In the genomic region with DNA sequence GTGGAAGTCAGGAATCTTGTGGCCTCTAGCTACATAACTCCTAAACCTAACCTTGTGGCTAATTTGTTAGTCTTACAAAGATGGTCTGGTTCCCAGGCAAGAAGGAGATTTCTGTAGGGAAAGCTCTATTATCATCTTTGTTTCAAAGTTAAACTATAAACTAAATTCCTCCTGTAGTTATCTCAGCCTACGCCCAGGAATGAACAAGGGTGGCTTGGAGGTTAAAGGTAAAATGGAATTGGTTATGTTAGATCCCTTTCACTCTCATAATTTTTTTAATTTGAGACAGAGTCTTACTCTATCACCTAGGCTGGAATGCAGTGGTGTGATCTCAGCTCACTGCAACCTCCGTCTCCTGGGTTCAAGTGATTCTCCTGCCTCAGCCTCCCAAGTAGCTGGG, we compare ENCODE assay signal across 1 cellular context.
TF ChIP-seq lines count a peak whose summit lies in the region.

No MANE protein-coding gene starts in this region.

TF ChIP-seq in GM23338, 12 proteins besides CTCF, POLR2A, EP300 and RAD21 (continued from another document):
- TF ChIP-seq, protein P1, sequence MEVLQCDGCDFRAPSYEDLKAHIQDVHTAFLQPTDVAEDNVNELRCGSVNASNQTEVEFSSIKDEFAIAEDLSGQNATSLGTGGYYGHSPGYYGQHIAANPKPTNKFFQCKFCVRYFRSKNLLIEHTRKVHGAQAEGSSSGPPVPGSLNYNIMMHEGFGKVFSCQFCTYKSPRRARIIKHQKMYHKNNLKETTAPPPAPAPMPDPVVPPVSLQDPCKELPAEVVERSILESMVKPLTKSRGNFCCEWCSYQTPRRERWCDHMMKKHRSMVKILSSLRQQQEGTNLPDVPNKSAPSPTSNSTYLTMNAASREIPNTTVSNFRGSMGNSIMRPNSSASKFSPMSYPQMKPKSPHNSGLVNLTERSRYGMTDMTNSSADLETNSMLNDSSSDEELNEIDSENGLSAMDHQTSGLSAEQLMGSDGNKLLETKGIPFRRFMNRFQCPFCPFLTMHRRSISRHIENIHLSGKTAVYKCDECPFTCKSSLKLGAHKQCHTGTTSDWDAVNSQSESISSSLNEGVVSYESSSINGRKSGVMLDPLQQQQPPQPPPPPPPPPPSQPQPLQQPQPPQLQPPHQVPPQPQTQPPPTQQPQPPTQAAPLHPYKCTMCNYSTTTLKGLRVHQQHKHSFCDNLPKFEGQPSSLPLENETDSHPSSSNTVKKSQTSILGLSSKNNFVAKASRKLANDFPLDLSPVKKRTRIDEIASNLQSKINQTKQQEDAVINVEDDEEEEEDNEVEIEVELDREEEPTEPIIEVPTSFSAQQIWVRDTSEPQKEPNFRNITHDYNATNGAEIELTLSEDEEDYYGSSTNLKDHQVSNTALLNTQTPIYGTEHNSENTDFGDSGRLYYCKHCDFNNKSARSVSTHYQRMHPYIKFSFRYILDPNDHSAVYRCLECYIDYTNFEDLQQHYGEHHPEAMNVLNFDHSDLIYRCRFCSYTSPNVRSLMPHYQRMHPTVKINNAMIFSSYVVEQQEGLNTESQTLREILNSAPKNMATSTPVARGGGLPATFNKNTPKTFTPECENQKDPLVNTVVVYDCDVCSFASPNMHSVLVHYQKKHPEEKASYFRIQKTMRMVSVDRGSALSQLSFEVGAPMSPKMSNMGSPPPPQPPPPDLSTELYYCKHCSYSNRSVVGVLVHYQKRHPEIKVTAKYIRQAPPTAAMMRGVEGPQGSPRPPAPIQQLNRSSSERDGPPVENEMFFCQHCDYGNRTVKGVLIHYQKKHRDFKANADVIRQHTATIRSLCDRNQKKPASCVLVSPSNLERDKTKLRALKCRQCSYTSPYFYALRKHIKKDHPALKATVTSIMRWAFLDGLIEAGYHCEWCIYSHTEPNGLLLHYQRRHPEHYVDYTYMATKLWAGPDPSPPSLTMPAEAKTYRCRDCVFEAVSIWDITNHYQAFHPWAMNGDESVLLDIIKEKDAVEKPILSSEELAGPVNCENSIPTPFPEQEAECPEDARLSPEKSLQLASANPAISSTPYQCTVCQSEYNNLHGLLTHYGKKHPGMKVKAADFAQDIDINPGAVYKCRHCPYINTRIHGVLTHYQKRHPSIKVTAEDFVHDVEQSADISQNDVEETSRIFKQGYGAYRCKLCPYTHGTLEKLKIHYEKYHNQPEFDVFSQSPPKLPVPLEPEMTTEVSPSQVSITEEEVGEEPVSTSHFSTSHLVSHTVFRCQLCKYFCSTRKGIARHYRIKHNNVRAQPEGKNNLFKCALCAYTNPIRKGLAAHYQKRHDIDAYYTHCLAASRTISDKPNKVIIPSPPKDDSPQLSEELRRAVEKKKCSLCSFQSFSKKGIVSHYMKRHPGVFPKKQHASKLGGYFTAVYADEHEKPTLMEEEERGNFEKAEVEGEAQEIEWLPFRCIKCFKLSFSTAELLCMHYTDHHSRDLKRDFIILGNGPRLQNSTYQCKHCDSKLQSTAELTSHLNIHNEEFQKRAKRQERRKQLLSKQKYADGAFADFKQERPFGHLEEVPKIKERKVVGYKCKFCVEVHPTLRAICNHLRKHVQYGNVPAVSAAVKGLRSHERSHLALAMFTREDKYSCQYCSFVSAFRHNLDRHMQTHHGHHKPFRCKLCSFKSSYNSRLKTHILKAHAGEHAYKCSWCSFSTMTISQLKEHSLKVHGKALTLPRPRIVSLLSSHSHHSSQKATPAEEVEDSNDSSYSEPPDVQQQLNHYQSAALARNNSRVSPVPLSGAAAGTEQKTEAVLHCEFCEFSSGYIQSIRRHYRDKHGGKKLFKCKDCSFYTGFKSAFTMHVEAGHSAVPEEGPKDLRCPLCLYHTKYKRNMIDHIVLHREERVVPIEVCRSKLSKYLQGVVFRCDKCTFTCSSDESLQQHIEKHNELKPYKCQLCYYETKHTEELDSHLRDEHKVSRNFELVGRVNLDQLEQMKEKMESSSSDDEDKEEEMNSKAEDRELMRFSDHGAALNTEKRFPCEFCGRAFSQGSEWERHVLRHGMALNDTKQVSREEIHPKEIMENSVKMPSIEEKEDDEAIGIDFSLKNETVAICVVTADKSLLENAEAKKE (CRISPR knock-in tag; IDR thresholded peaks at IDR 0.05), result no peak
- TF ChIP-seq ZNF331 (CRISPR knock-in tag; IDR thresholded peaks at IDR 0.05; ENCODE audit: low read depth), result no peak
